7 cellular contexts compared by ENCODE assay signal in genomic region chr17:55054429-55054828, GRCh38.
"Had no signal": no experiment of that assay in that cellular context is flagged by ENCODE, and none has a peak within 500 bp of the region (broad histone marks: within the 10 kb centered on the region; RNA-seq: fewer than 3 reads in every experiment).

No MANE protein-coding gene starts in this region.

- DNase-seq: GOT3, H7, HFFc6, KBM-7 had no signal

- H3K27ac ChIP-seq: GM23248, HL-60 had no signal

- H3K27ac Mint-ChIP-seq: HFFc6 had no signal

- H3K4me3 ChIP-seq: GM23248, HAP-1 had no signal

- H3K36me3 ChIP-seq: HAP-1 had no signal

- H3K9ac ChIP-seq: GM23248 had no signal

- H3K9me3 Mint-ChIP-seq: HFFc6 had no signal

- H3K9me3 ChIP-seq: HAP-1 had no signal

- H2AFZ ChIP-seq: GM23248 had no signal

- H3K4me3 Mint-ChIP-seq: HFFc6 had no signal
